Comparison of ENCODE assay signal across 1 cellular context in genomic region chr2:219561179-219562048, GRCh38.
TF ChIP-seq lines count a peak whose summit lies in the region.

No MANE protein-coding gene starts in this region.

TF ChIP-seq in HepG2, 621 proteins besides CTCF, POLR2A, EP300 and RAD21 (continued from another document):
- TF ChIP-seq, protein P1, sequence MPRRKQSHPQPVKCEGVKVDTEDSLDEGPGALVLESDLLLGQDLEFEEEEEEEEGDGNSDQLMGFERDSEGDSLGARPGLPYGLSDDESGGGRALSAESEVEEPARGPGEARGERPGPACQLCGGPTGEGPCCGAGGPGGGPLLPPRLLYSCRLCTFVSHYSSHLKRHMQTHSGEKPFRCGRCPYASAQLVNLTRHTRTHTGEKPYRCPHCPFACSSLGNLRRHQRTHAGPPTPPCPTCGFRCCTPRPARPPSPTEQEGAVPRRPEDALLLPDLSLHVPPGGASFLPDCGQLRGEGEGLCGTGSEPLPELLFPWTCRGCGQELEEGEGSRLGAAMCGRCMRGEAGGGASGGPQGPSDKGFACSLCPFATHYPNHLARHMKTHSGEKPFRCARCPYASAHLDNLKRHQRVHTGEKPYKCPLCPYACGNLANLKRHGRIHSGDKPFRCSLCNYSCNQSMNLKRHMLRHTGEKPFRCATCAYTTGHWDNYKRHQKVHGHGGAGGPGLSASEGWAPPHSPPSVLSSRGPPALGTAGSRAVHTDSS (CRISPR knock-in tag; conservative IDR thresholded peaks at IDR 0.05) = no peak
- TF ChIP-seq REXO4 (CRISPR knock-in tag; IDR thresholded peaks at IDR 0.05; ENCODE audit: borderline replicate concordance) (no peak), ZNF24 (IDR thresholded peaks at IDR 0.05) (no peak), POLR2AphosphoS2 (IDR thresholded peaks at IDR 0.05; ENCODE audit: low read depth, low read length) (no peak), DMTF1 (CRISPR knock-in tag; IDR thresholded peaks at IDR 0.05) (no peak), HMGA1 (CRISPR knock-in tag; conservative IDR thresholded peaks at IDR 0.05) (no peak), ZNF660 (CRISPR knock-in tag; IDR thresholded peaks at IDR 0.05; ENCODE audit: borderline replicate concordance, low read depth) (no peak), CEBPG (CRISPR knock-in tag; IDR thresholded peaks at IDR 0.05) (no peak), ZNF251 (CRISPR knock-in tag; IDR thresholded peaks at IDR 0.05) (peak; percentile 25; the same call in 1 of the 2 replicates), MXI1 (IDR thresholded peaks at IDR 0.05; ENCODE audit: borderline replicate concordance, low read depth, low read length) (0 out of 3 replicates have a peak, but pooled peaks have one; percentile 18), ZNF691 (CRISPR knock-in tag; IDR thresholded peaks at IDR 0.05; ENCODE audit: borderline replicate concordance, low read depth) (no peak), ZFY (CRISPR knock-in tag; IDR thresholded peaks at IDR 0.05) (no peak), TBX2 (CRISPR knock-in tag; IDR thresholded peaks at IDR 0.05; ENCODE audit: borderline replicate concordance) (peak; percentile 58; the same call in 1 of the 2 replicates), NR2F2 (IDR thresholded peaks at IDR 0.05; ENCODE audit: borderline replicate concordance, low read depth) (peak; percentile 70; the same call in 1 of the 2 replicates), ZNF235 (CRISPR knock-in tag; IDR thresholded peaks at IDR 0.05; ENCODE audit: borderline replicate concordance) (no peak), ZNF703 (CRISPR knock-in tag; IDR thresholded peaks at IDR 0.05; ENCODE audit: borderline replicate concordance) (no peak), NONO (IDR thresholded peaks at IDR 0.05) (no peak), NONO (CRISPR knock-in tag; conservative IDR thresholded peaks at IDR 0.05) (peak; percentile 43; the same call in 1 of the 2 replicates), ZNF142 (CRISPR knock-in tag; IDR thresholded peaks at IDR 0.05) (no peak), ZNF343 (CRISPR knock-in tag; IDR thresholded peaks at IDR 0.05) (peak; percentile 68; the same call in 1 of the 2 replicates), KLF13 (CRISPR knock-in tag; IDR thresholded peaks at IDR 0.05) (0 out of 2 replicates have a peak, but pooled peaks have one; percentile 38), PITX1 (CRISPR knock-in tag; IDR thresholded peaks at IDR 0.05) (peak; percentile 55), HNRNPUL1 (IDR thresholded peaks at IDR 0.05; ENCODE audit: low read depth, low read length) (no peak), LCORL (IDR thresholded peaks at IDR 0.05) (no peak), LCORL (CRISPR knock-in tag; IDR thresholded peaks at IDR 0.05) (peak; percentile 56; the same call in 1 of the 2 replicates), MBD4 (IDR thresholded peaks at IDR 0.05; ENCODE audit: borderline replicate concordance, low read length) (no peak), FLYWCH1 (CRISPR knock-in tag; IDR thresholded peaks at IDR 0.05) (peak; percentile 78; the same call in 1 of the 2 replicates), HMG20B (CRISPR knock-in tag; conservative IDR thresholded peaks at IDR 0.05) (no peak), SAFB2 (CRISPR knock-in tag; IDR thresholded peaks at IDR 0.05; ENCODE audit: borderline replicate concordance, low read depth) (no peak), MTA3 (CRISPR knock-in tag; IDR thresholded peaks at IDR 0.05) (no peak)
- TF ChIP-seq, protein P2, sequence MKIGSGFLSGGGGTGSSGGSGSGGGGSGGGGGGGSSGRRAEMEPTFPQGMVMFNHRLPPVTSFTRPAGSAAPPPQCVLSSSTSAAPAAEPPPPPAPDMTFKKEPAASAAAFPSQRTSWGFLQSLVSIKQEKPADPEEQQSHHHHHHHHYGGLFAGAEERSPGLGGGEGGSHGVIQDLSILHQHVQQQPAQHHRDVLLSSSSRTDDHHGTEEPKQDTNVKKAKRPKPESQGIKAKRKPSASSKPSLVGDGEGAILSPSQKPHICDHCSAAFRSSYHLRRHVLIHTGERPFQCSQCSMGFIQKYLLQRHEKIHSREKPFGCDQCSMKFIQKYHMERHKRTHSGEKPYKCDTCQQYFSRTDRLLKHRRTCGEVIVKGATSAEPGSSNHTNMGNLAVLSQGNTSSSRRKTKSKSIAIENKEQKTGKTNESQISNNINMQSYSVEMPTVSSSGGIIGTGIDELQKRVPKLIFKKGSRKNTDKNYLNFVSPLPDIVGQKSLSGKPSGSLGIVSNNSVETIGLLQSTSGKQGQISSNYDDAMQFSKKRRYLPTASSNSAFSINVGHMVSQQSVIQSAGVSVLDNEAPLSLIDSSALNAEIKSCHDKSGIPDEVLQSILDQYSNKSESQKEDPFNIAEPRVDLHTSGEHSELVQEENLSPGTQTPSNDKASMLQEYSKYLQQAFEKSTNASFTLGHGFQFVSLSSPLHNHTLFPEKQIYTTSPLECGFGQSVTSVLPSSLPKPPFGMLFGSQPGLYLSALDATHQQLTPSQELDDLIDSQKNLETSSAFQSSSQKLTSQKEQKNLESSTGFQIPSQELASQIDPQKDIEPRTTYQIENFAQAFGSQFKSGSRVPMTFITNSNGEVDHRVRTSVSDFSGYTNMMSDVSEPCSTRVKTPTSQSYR (CRISPR knock-in tag; IDR thresholded peaks at IDR 0.05; ENCODE audit: borderline replicate concordance) = no peak
- TF ChIP-seq, protein P3, sequence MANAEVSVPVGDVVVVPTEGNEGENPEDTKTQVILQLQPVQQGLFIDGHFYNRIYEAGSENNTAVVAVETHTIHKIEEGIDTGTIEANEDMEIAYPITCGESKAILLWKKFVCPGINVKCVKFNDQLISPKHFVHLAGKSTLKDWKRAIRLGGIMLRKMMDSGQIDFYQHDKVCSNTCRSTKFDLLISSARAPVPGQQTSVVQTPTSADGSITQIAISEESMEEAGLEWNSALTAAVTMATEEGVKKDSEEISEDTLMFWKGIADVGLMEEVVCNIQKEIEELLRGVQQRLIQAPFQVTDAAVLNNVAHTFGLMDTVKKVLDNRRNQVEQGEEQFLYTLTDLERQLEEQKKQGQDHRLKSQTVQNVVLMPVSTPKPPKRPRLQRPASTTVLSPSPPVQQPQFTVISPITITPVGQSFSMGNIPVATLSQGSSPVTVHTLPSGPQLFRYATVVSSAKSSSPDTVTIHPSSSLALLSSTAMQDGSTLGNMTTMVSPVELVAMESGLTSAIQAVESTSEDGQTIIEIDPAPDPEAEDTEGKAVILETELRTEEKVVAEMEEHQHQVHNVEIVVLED (CRISPR knock-in tag; IDR thresholded peaks at IDR 0.05; ENCODE audit: borderline replicate concordance) = no peak
- TF ChIP-seq, protein P4, sequence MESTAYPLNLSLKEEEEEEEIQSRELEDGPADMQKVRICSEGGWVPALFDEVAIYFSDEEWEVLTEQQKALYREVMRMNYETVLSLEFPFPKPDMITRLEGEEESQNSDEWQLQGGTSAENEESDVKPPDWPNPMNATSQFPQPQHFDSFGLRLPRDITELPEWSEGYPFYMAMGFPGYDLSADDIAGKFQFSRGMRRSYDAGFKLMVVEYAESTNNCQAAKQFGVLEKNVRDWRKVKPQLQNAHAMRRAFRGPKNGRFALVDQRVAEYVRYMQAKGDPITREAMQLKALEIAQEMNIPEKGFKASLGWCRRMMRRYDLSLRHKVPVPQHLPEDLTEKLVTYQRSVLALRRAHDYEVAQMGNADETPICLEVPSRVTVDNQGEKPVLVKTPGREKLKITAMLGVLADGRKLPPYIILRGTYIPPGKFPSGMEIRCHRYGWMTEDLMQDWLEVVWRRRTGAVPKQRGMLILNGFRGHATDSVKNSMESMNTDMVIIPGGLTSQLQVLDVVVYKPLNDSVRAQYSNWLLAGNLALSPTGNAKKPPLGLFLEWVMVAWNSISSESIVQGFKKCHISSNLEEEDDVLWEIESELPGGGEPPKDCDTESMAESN (CRISPR knock-in tag; conservative IDR thresholded peaks at IDR 0.05) = 0 out of 2 replicates have a peak, but pooled peaks have one; percentile 34
TF ChIP-seq in HepG2: peak in this region for 101.
